8 cellular contexts compared by ENCODE assay signal in genomic region chr4:127965803-127966175, GRCh38. TPM values are rescaled to one million over a fixed set of nuclear protein-coding genes. Genes with fewer than 3 reads are reported as not detected.
A peak's percentile ranks its signal among the peaks of the same experiment; 100 is the strongest.
DNase-seq lines count a peak whose midpoint lies in the region; ATAC-seq and TF ChIP-seq lines count a peak whose summit lies in the region.

No MANE protein-coding gene starts in this region.

- H3K36me3 ChIP-seq in SJSA1 (peaks cover 14% of the 10 kb centered on the region), right atrium auricular region (no peaks in the 10 kb centered on the region)

- peak; percentile 32 for ATAC-seq in GM21360 (IDR thresholded peaks at IDR 0.05; ENCODE audit: unreplicated experiment)
- ATAC-seq in activated naive CD4-positive, alpha-beta T cell treated with anti-CD3 and anti-CD28 coated beads, Interleukin-2, amount 50 U/mL, for 72 hours: peak; percentile 51 to 58
- peak; percentile 3 for ATAC-seq in sciatic nerve

- H3K27me3 ChIP-seq in SJSA1 (replicated peaks) (no peaks in the 10 kb centered on the region), right atrium auricular region (no peaks in the 10 kb centered on the region)

- peaks cover 13 to 18% of the 10 kb centered on the region in 2 donors for H3K36me3 Mint-ChIP-seq in activated naive CD4-positive, alpha-beta T cell treated with anti-CD3 and anti-CD28 coated beads, Interleukin-2, amount 50 U/mL, for 72 hours

- TF ChIP-seq CTCF in right atrium auricular region (IDR thresholded peaks at IDR 0.05): no peak

- peak overlapping the region; percentile 97 to 99 for H3K27ac Mint-ChIP-seq in activated naive CD4-positive, alpha-beta T cell treated with anti-CD3 and anti-CD28 coated beads, Interleukin-2, amount 50 U/mL, for 72 hours

- H3K9me3 Mint-ChIP-seq in activated naive CD4-positive, alpha-beta T cell treated with anti-CD3 and anti-CD28 coated beads, Interleukin-2, amount 50 U/mL, for 72 hours: no peaks in the 10 kb centered on the region

- H3K27ac ChIP-seq in SJSA1: peak overlapping the region; percentile 37; the same call in 1 of the 2 replicates
- H3K27ac ChIP-seq in right atrium auricular region: peak overlapping the region; percentile 92 to 94

- H3K4me1 ChIP-seq in SJSA1 (replicated peaks) (peaks cover 5% of the 10 kb centered on the region), right atrium auricular region (peaks cover 0 to 25% of the 10 kb centered on the region in 2 donors)

- peak; percentile 77 for DNase-seq in D341Med (ENCODE audit: low spot score)
- DNase-seq in HS-5 (ENCODE audit: low read depth): peak; percentile 6
- no peak for DNase-seq in SJSA1 (ENCODE audit: low read depth in 1 of 2, low spot score in 2 of 2)
- peak; percentile 74 to 83 for DNase-seq in activated naive CD4-positive, alpha-beta T cell treated with anti-CD3 and anti-CD28 coated beads, Interleukin-2, amount 50 U/mL, for 72 hours (ENCODE audit: low spot score in 2 of 2)
- DNase-seq in right atrium auricular region (ENCODE audit: low spot score): no peak
- DNase-seq in sciatic nerve (ENCODE audit: low spot score): no peak
- no peak for DNase-seq in epidermal melanocyte (ENCODE audit: insufficient read length, low spot score)

- intact Hi-C loops in sciatic nerve (cut with DNase I): no loop called here

- H3K9me3 ChIP-seq in SJSA1 (replicated peaks) (no peaks in the 10 kb centered on the region), right atrium auricular region (no peaks in the 10 kb centered on the region)

- H3K4me3 ChIP-seq in SJSA1: peak overlapping the region; percentile 77
- H3K4me3 ChIP-seq in right atrium auricular region: peak overlapping the region; percentile 74 to 85

RNA-seq across cellular contexts. Expression of gene ABHD18, which starts 0.6 kb away (rescaled TPM):
- 6.9 and 7.1 TPM in 2 replicates for total RNA-seq in SJSA1 (2014; rRNA removed; shearing (Covaris generic))
- total RNA-seq in activated naive CD4-positive, alpha-beta T cell treated with anti-CD3 and anti-CD28 coated beads, Interleukin-2, amount 50 U/mL, for 72 hours: 10 to 100 TPM; 22.7 to 28.7 TPM
- total RNA-seq in right atrium auricular region (1 to 10 TPM; 5.3 to 7.2 TPM), sciatic nerve (14.2 TPM)

RNA-seq across cellular contexts. Expression of gene MFSD8, which starts 0.8 kb away (rescaled TPM):
- total RNA-seq in SJSA1 (2014; rRNA removed; shearing (Covaris generic)): 23.6 and 40.6 TPM in 2 replicates
- total RNA-seq in activated naive CD4-positive, alpha-beta T cell treated with anti-CD3 and anti-CD28 coated beads, Interleukin-2, amount 50 U/mL, for 72 hours: 10 to 100 TPM; 16.8 to 21.2 TPM
- total RNA-seq in right atrium auricular region (10 to 100 TPM in 1 of 2 donors, 1 to 10 TPM in 1; 8.3 to 10.7 TPM), sciatic nerve (37.5 TPM)

Comparison
In these comparisons a context has a peak if more than half of its experiments do, and no peak if none do; other contexts are left out.
1. DNase-seq: peak in D341Med (single experiment), HS-5 (single experiment) and activated naive CD4-positive, alpha-beta T cell treated with anti-CD3 and anti-CD28 coated beads, Interleukin-2, amount 50 U/mL, for 72 hours (2 of 2); none in SJSA1 (0 of 2), right atrium auricular region (single experiment), sciatic nerve (single experiment) and epidermal melanocyte (single experiment).
2. ATAC-seq: peak in every context shown above with its lines; median percentile 54 in activated naive CD4-positive, alpha-beta T cell treated with anti-CD3 and anti-CD28 coated beads, Interleukin-2, amount 50 U/mL, for 72 hours; 32 in GM21360; 3 in sciatic nerve.